In the genomic region with DNA sequence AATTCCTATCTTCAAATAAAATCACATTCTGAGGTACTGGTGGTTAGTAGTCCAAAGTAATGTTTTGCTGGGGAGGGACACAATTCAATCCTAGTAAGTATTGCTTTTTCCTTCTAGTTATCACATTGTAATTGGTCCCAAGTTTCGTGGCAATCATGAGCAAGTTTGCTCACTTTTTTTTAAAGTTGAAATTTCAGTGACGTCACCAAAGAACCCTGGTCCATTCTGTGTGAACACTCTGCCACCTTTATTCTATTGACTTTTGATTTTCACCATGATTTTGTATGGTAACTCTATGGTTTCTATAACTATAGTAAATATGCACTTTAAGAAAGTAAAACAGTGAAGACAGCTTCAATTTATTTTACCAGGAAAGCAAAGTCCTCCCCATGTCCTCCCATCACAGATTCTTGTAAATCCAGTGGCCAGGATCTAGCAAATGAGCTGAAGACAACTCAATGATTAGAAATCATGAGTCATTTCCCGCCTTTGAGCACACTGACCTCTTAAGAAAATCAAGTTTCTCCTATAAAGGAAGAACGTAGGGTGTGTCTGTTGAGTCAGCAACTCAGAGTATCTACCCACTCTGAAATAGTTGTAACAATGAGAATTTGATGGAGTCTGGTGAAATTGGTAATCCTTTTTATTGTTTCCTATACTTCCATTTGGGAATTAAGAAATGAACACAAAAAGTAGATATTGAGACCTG, we compare ENCODE assay signal across 12 cellular contexts.
DNase-seq lines count a peak whose midpoint lies in the region; ATAC-seq, FAIRE-seq and TF ChIP-seq lines count a peak whose summit lies in the region.
"Had no signal": no experiment of that assay in that cellular context is flagged by ENCODE, and none has a peak within 500 bp of the region (broad histone marks: within the 10 kb centered on the region; RNA-seq: fewer than 3 reads in every experiment).

No MANE protein-coding gene starts in this region.

- H3K4me3 ChIP-seq in HepG2 (replicated peaks in 1 of 3; ENCODE audit: insufficient read depth in 1 of 3, low read depth in 2 of 3, low read length in 3 of 3) = no peak overlapping the region
- no peak overlapping the region for H3K4me3 ChIP-seq in right lobe of liver
- H3K4me3 ChIP-seq in SK-N-SH (ENCODE audit: low read depth in 2 of 2, low read length in 1 of 2) = no peak overlapping the region
- H3K4me3 ChIP-seq in fibroblast of lung (replicated peaks in 1 of 4; ENCODE audit: control extremely low read depth in 1 of 4, insufficient read depth in 1 of 4, low read depth in 3 of 4, low read length in 4 of 4) = no peak overlapping the region
- no peak overlapping the region for H3K4me3 ChIP-seq in SJCRH30
- H3K4me3 ChIP-seq: sigmoid colon, tibial artery had no signal

- intact Hi-C loops in HepG2 (cut with micrococcal nuclease; ENCODE audit: unreplicated experiment) (no loop called here), right lobe of liver (cut with DNase I) (no loop called here)

- H3K79me2 ChIP-seq in HepG2 (ENCODE audit: insufficient read depth, low read length) = no peaks in the 10 kb centered on the region
- no peaks in the 10 kb centered on the region for H3K79me2 ChIP-seq in SK-N-SH (ENCODE audit: insufficient read depth)
- H3K79me2 ChIP-seq in fibroblast of lung (ENCODE audit: control insufficient read depth, insufficient read depth, low read length) = no peaks in the 10 kb centered on the region

- 3% methylated on average over 4 of the region's 4 CpGs for WGBS in HepG2 (ENCODE audit: low lambda C conversion rate)
- WGBS in right lobe of liver (ENCODE audit: insufficient coverage, low coverage, low lambda C conversion rate, missing lambda C conversion rate) = 32% methylated on average over 4 of the region's 4 CpGs
- 19% methylated on average over 4 of the region's 4 CpGs for whole genome bisulfite sequencing in SK-N-SH (ENCODE audit: low lambda C conversion rate)

- H3K9ac ChIP-seq in HepG2 (ENCODE audit: insufficient read depth, low read depth, low read length) (no peak overlapping the region), SK-N-SH (no peak overlapping the region), fibroblast of lung (ENCODE audit: insufficient read depth, low read length) (no peak overlapping the region)

- peaks cover 3% of the 10 kb centered on the region for H3F3A ChIP-seq in SK-N-SH (replicated peaks; ENCODE audit: insufficient read depth)

- no peaks in the 10 kb centered on the region for H3K27me3 Mint-ChIP-seq in activated T-cell treated with anti-CD3 and anti-CD28 coated beads, Interleukin-2, amount 50 U/mL, for 24 hours

- no TSS peak for BruUV-seq in HepG2 (replicated peaks; lab: Mats Ljungman, UMichigan)

- no peak overlapping the region for H3K4me3 Mint-ChIP-seq in activated T-cell treated with anti-CD3 and anti-CD28 coated beads, Interleukin-2, amount 50 U/mL, for 24 hours

- FAIRE-seq in HepG2 (lab: Jason Lieb, UNC) (no peak), urothelium cell line (lab: Jason Lieb, UNC) (no peak)

- H3K27me3 ChIP-seq in HepG2 (ENCODE audit: control insufficient read depth in 1 of 2, insufficient read depth in 2 of 2, low read length in 2 of 2) (no peaks in the 10 kb centered on the region), right lobe of liver (no peaks in the 10 kb centered on the region), SK-N-SH (ENCODE audit: insufficient read depth) (no peaks in the 10 kb centered on the region), fibroblast of lung (ENCODE audit: control insufficient read depth, insufficient read depth, low read length) (no peaks in the 10 kb centered on the region), SJCRH30 (no peaks in the 10 kb centered on the region)
- H3K27me3 ChIP-seq: sigmoid colon, tibial artery had no signal

- TF ChIP-seq RAD21 in HepG2 (CRISPR knock-in tag; IDR thresholded peaks at IDR 0.05) = no peak
- no peak for TF ChIP-seq RAD21 in SK-N-SH (IDR thresholded peaks at IDR 0.05; ENCODE audit: low read length)

- POLR2A ChIA-PET in HepG2 (lab: Yijun Ruan, JAX) (no interaction called here), SK-N-SH (lab: Yijun Ruan, JAX) (no interaction called here)

- H3K9me2 ChIP-seq in SK-N-SH = no peaks in the 10 kb centered on the region

- H3K27ac Mint-ChIP-seq in activated T-cell treated with anti-CD3 and anti-CD28 coated beads, Interleukin-2, amount 50 U/mL, for 24 hours = no peak overlapping the region

- H3K36me3 ChIP-seq in HepG2 (replicated peaks in 1 of 2; ENCODE audit: control insufficient read depth in 1 of 2, insufficient read depth in 2 of 2, low read length in 2 of 2) (no peaks in the 10 kb centered on the region), right lobe of liver (no peaks in the 10 kb centered on the region), SK-N-SH (replicated peaks in 1 of 2; ENCODE audit: control insufficient read depth in 1 of 2, insufficient read depth in 2 of 2, low read length in 1 of 2) (no peaks in the 10 kb centered on the region), fibroblast of lung (ENCODE audit: control insufficient read depth, insufficient read depth, low read length) (no peaks in the 10 kb centered on the region), SJCRH30 (no peaks in the 10 kb centered on the region)
- H3K36me3 ChIP-seq: sigmoid colon, tibial artery had no signal

- no peaks in the 10 kb centered on the region for H3K4me1 Mint-ChIP-seq in activated T-cell treated with anti-CD3 and anti-CD28 coated beads, Interleukin-2, amount 50 U/mL, for 24 hours (ENCODE audit: low read depth)

- DNase-seq in HepG2 (ENCODE audit: low spot score) = no peak
- no peak for DNase-seq in right lobe of liver
- no peak for DNase-seq in SK-N-SH
- DNase-seq in fibroblast of lung (ENCODE audit: low read depth in 2 of 2) = peak; percentile 70 to 93
- peak; percentile 39 for DNase-seq in urothelium cell line (ENCODE audit: low spot score)
- DNase-seq in SJCRH30 = no peak
- DNase-seq in activated naive CD4-positive, alpha-beta T cell (lab: John Stamatoyannopoulos, UW) = no peak
- DNase-seq in activated T-cell treated with anti-CD3 and anti-CD28 coated beads, Interleukin-2, amount 50 U/mL, for 24 hours = no peak
- DNase-seq: NCI-H1436; NK-92 treated with Interleukin-12 subunit alpha and Interleukin-12 subunit beta, amount 100 ng/mL, for 24 hours; sigmoid colon; tibial artery had no signal

- H2AFZ ChIP-seq in HepG2 (ENCODE audit: low read length) (no peak overlapping the region), SK-N-SH (ENCODE audit: low read depth) (peak overlapping the region; percentile 57; the same call in 1 of the 2 replicates), fibroblast of lung (ENCODE audit: low read length) (peak overlapping the region; percentile 17)

- TF ChIP-seq POLR2A in HepG2 (IDR thresholded peaks at IDR 0.05; ENCODE audit: insufficient read depth in 1 of 2, low read depth in 2 of 2, low read length in 2 of 2) = no peak
- TF ChIP-seq POLR2A in right lobe of liver (IDR thresholded peaks at IDR 0.05) = no peak

- H3K27ac ChIP-seq in HepG2 (ENCODE audit: extremely low read length, insufficient read depth, low read length) (no peak overlapping the region), right lobe of liver (no peak overlapping the region), SK-N-SH (ENCODE audit: low read depth in 2 of 2, low read length in 1 of 2) (no peak overlapping the region), fibroblast of lung (ENCODE audit: insufficient read depth, low read length) (no peak overlapping the region), SJCRH30 (no peak overlapping the region)
- H3K27ac ChIP-seq: sigmoid colon, tibial artery had no signal

- H3K9me3 ChIP-seq in HepG2 (ENCODE audit: low read length) (no peaks in the 10 kb centered on the region), right lobe of liver (no peaks in the 10 kb centered on the region), SK-N-SH (no peaks in the 10 kb centered on the region), fibroblast of lung (ENCODE audit: control insufficient read depth, insufficient read depth, low read depth, low read length) (no peaks in the 10 kb centered on the region), SJCRH30 (replicated peaks) (no peaks in the 10 kb centered on the region)
- H3K9me3 ChIP-seq: sigmoid colon, tibial artery had no signal

- TF ChIP-seq CTCF in HepG2 (CRISPR knock-in tag; IDR thresholded peaks at IDR 0.05) (no peak), right lobe of liver (IDR thresholded peaks at IDR 0.05) (no peak), SK-N-SH (IDR thresholded peaks at IDR 0.05) (no peak), fibroblast of lung (conservative IDR thresholded peaks at IDR 0.05 in 1 of 2, IDR thresholded peaks at IDR 0.05 in 1 of 2; ENCODE audit: low read depth in 1 of 2, low read length in 2 of 2) (no peak)

- CTCF ChIA-PET in HepG2 (lab: Yijun Ruan, JAX; ENCODE audit: low intra/inter-chr PET ratio, low total read pairs) = no interaction called here
- CTCF ChIA-PET in SK-N-SH (lab: Yijun Ruan, JAX) = no interaction called here

- H4K20me1 ChIP-seq in HepG2 (ENCODE audit: insufficient read depth, low read length) = no peaks in the 10 kb centered on the region
- no peaks in the 10 kb centered on the region for H4K20me1 ChIP-seq in SK-N-SH (ENCODE audit: insufficient read depth)
- H4K20me1 ChIP-seq in fibroblast of lung (ENCODE audit: control insufficient read depth, extremely low read depth, insufficient read depth, low read length) = no peaks in the 10 kb centered on the region

- TF ChIP-seq EP300 in HepG2 (IDR thresholded peaks at IDR 0.05; ENCODE audit: low read depth in 2 of 2, low read length in 2 of 2) (no peak), HepG2 (CRISPR knock-in tag; IDR thresholded peaks at IDR 0.05; ENCODE audit: borderline replicate concordance) (no peak), SK-N-SH (IDR thresholded peaks at IDR 0.05; ENCODE audit: borderline replicate concordance in 1 of 2, low read depth in 1 of 2, low read length in 1 of 2) (no peak; a peak in 1 of 4 replicates)

- no peak for ATAC-seq in HepG2
- no peak for ATAC-seq in right lobe of liver

- in situ Hi-C loops in HepG2 (cut with HindIII; ENCODE audit: extremely low pct_ligation_motif_present, low pct_unique_long_range_greater_than_20kb) = no loop called here

- no peaks in the 10 kb centered on the region for H3K36me3 Mint-ChIP-seq in activated T-cell treated with anti-CD3 and anti-CD28 coated beads, Interleukin-2, amount 50 U/mL, for 24 hours (ENCODE audit: low read depth)

- H3K4me2 ChIP-seq in HepG2 (ENCODE audit: low read depth, low read length) (no peak overlapping the region), SK-N-SH (no peak overlapping the region), fibroblast of lung (ENCODE audit: extremely low read depth, insufficient read depth, low read length) (no peak overlapping the region)

- H3K9me3 Mint-ChIP-seq in activated T-cell treated with anti-CD3 and anti-CD28 coated beads, Interleukin-2, amount 50 U/mL, for 24 hours = peaks cover 15% of the 10 kb centered on the region

- H3K4me1 ChIP-seq in HepG2 (ENCODE audit: insufficient read depth, low read length) (no peaks in the 10 kb centered on the region), right lobe of liver (no peaks in the 10 kb centered on the region), SK-N-SH (ENCODE audit: control insufficient read depth in 1 of 2, insufficient read depth in 2 of 2, low read depth in 1 of 2, low read length in 1 of 2) (0 out of 4 replicates have a peak, but pooled peaks cover 0 to 4% of the 10 kb centered on the region in 2 experiments), fibroblast of lung (ENCODE audit: control insufficient read depth, extremely low read depth, insufficient read depth, low read length) (no peaks in the 10 kb centered on the region), SJCRH30 (no peaks in the 10 kb centered on the region)
- H3K4me1 ChIP-seq: sigmoid colon, tibial artery had no signal

Comparison
In these comparisons a context has a peak if more than half of its experiments do, and no peak if none do; other contexts are left out.
1. DNase-seq: peak in fibroblast of lung (2 of 2) and urothelium cell line (single experiment); none in HepG2 (single experiment), right lobe of liver (0 of 3), SK-N-SH (single experiment), SJCRH30 (0 of 2), activated naive CD4-positive, alpha-beta T cell (0 of 4) and activated T-cell treated with anti-CD3 and anti-CD28 coated beads, Interleukin-2, amount 50 U/mL, for 24 hours (single experiment).
2. Of the 25 proteins assayed by ChIP-seq in both HepG2 and SK-N-SH: peak only in HepG2: none; only in SK-N-SH: FOSL2, JUND and MAX; in both: none; in neither: 22.